Comparison of ENCODE assay signal across 17 cellular contexts in genomic region chr1:23709229-23709628, GRCh38. TPM values are rescaled to one million over a fixed set of nuclear protein-coding genes. Genes with fewer than 3 reads are reported as not detected.
DNase-seq lines count a peak whose midpoint lies in the region; ATAC-seq and TF ChIP-seq lines count a peak whose summit lies in the region.
"Had no signal": no experiment of that assay in that cellular context is flagged by ENCODE, and none has a peak within 500 bp of the region (broad histone marks: within the 10 kb centered on the region; RNA-seq: fewer than 3 reads in every experiment).

No MANE protein-coding gene starts in this region.

- no peak overlapping the region for H3K27ac ChIP-seq in endodermal cell (ENCODE audit: low read depth, low read length)

- H3K4me3 ChIP-seq in endodermal cell (ENCODE audit: low read length), result no peak overlapping the region

- H3K36me3 Mint-ChIP-seq in activated naive CD8-positive, alpha-beta T cell treated with anti-CD3 and anti-CD28 coated beads, Interleukin-2, amount 50 U/mL, for 24 hours (ENCODE audit: low read depth), result peaks cover 11% of the 10 kb centered on the region
- H3K36me3 Mint-ChIP-seq in activated naive CD8-positive, alpha-beta T cell treated with anti-CD3 and anti-CD28 coated beads for 36 hours, result peaks cover 9% of the 10 kb centered on the region
- H3K36me3 Mint-ChIP-seq in T-helper 17 cell (ENCODE audit: low read depth) (no peaks in the 10 kb centered on the region), endodermal cell (ENCODE audit: low read depth) (peaks cover 36% of the 10 kb centered on the region)
- H3K36me3 Mint-ChIP-seq in stimulated activated effector memory CD8-positive, alpha-beta T cell treated with anti-CD3 and anti-CD28 coated beads, Interleukin-12 subunit alpha, Interleukin-12 subunit beta, amount 100 ng/mL, for 72 hours, result peaks cover 12% of the 10 kb centered on the region

- peak overlapping the region; percentile 73 for H3K27ac Mint-ChIP-seq in activated naive CD8-positive, alpha-beta T cell treated with anti-CD3 and anti-CD28 coated beads, Interleukin-2, amount 50 U/mL, for 24 hours
- H3K27ac Mint-ChIP-seq in activated naive CD8-positive, alpha-beta T cell treated with anti-CD3 and anti-CD28 coated beads for 36 hours, result no peak overlapping the region
- H3K27ac Mint-ChIP-seq in T-helper 17 cell, result peak overlapping the region; percentile 75
- peak overlapping the region; percentile 29 for H3K27ac Mint-ChIP-seq in endodermal cell
- H3K27ac Mint-ChIP-seq in stimulated activated effector memory CD8-positive, alpha-beta T cell treated with anti-CD3 and anti-CD28 coated beads, Interleukin-12 subunit alpha, Interleukin-12 subunit beta, amount 100 ng/mL, for 72 hours, result peak overlapping the region; percentile 13

- peaks cover 7% of the 10 kb centered on the region for H3K4me1 Mint-ChIP-seq in activated naive CD8-positive, alpha-beta T cell treated with anti-CD3 and anti-CD28 coated beads, Interleukin-2, amount 50 U/mL, for 24 hours
- peaks cover 4% of the 10 kb centered on the region for H3K4me1 Mint-ChIP-seq in activated naive CD8-positive, alpha-beta T cell treated with anti-CD3 and anti-CD28 coated beads for 36 hours
- peaks cover 21% of the 10 kb centered on the region for H3K4me1 Mint-ChIP-seq in T-helper 17 cell
- peaks cover 8% of the 10 kb centered on the region for H3K4me1 Mint-ChIP-seq in endodermal cell
- peaks cover 19% of the 10 kb centered on the region for H3K4me1 Mint-ChIP-seq in stimulated activated effector memory CD8-positive, alpha-beta T cell treated with anti-CD3 and anti-CD28 coated beads, Interleukin-12 subunit alpha, Interleukin-12 subunit beta, amount 100 ng/mL, for 72 hours

- H3K36me3 ChIP-seq in endodermal cell (ENCODE audit: control insufficient read depth, insufficient read depth, low read length), result peaks cover 28% of the 10 kb centered on the region

- H3K9me3 Mint-ChIP-seq in activated naive CD8-positive, alpha-beta T cell treated with anti-CD3 and anti-CD28 coated beads, Interleukin-2, amount 50 U/mL, for 24 hours, result no peaks in the 10 kb centered on the region
- no peaks in the 10 kb centered on the region for H3K9me3 Mint-ChIP-seq in activated naive CD8-positive, alpha-beta T cell treated with anti-CD3 and anti-CD28 coated beads for 36 hours
- H3K9me3 Mint-ChIP-seq in endodermal cell, result no peaks in the 10 kb centered on the region
- no peaks in the 10 kb centered on the region for H3K9me3 Mint-ChIP-seq in stimulated activated effector memory CD8-positive, alpha-beta T cell treated with anti-CD3 and anti-CD28 coated beads, Interleukin-12 subunit alpha, Interleukin-12 subunit beta, amount 100 ng/mL, for 72 hours
- H3K9me3 Mint-ChIP-seq: CD4-positive, alpha-beta memory T cell had no signal

- H3K9me3 ChIP-seq in T-helper 17 cell (ENCODE audit: control insufficient read depth, low read length, poor library complexity, severe bottlenecking) (no peaks in the 10 kb centered on the region), endodermal cell (ENCODE audit: control insufficient read depth, low read length) (no peaks in the 10 kb centered on the region)

- no peaks in the 10 kb centered on the region for H3K4me1 ChIP-seq in endodermal cell (ENCODE audit: control insufficient read depth, insufficient read depth, low read length)

- ATAC-seq in activated naive CD8-positive, alpha-beta T cell treated with anti-CD3 and anti-CD28 coated beads, Interleukin-2, amount 50 U/mL, for 24 hours, result no peak
- no peak for ATAC-seq in T-helper 17 cell
- no peak for ATAC-seq in stimulated activated effector memory CD8-positive, alpha-beta T cell treated with anti-CD3 and anti-CD28 coated beads, Interleukin-12 subunit alpha, Interleukin-12 subunit beta, amount 100 ng/mL, for 72 hours
- ATAC-seq in GM21526 (IDR thresholded peaks at IDR 0.05; ENCODE audit: low FRiP score, unreplicated experiment), result no peak

- no peak for DNase-seq in activated naive CD8-positive, alpha-beta T cell treated with anti-CD3 and anti-CD28 coated beads, Interleukin-2, amount 50 U/mL, for 24 hours
- no peak for DNase-seq in activated naive CD8-positive, alpha-beta T cell treated with anti-CD3 and anti-CD28 coated beads for 36 hours
- DNase-seq in T-helper 17 cell, result no peak
- DNase-seq in endodermal cell, result no peak
- no peak for DNase-seq in stimulated activated effector memory CD8-positive, alpha-beta T cell treated with anti-CD3 and anti-CD28 coated beads, Interleukin-12 subunit alpha, Interleukin-12 subunit beta, amount 100 ng/mL, for 72 hours (ENCODE audit: low spot score in 2 of 2)
- no peak for DNase-seq in GM19238 (ENCODE audit: insufficient read length, low spot score)
- no peak for DNase-seq in GDM1 (lab: John Stamatoyannopoulos, UW)
- DNase-seq: CD4-positive, alpha-beta memory T cell; DMS53; EL; GOT3; MV-4-11; NCI-H510A; NCI-H748 treated with DMSO at 0.1 percent for 48 hours; NK-92 treated with Interleukin-12 subunit alpha and Interleukin-12 subunit beta, amount 100 ng/mL, for 24 hours; SHP77 had no signal

- WGBS in endodermal cell (ENCODE audit: insufficient coverage in 1 of 2, insufficient read length in 1 of 2), 2 experiments, result 96 to 100% methylated on average over 4 of the region's 4 CpGs

- H3K9ac ChIP-seq in endodermal cell (ENCODE audit: extremely low read depth, low read length, poor library complexity, severe bottlenecking), result no peak overlapping the region

- TF ChIP-seq CTCF in endodermal cell (conservative IDR thresholded peaks at IDR 0.05), result no peak

- no peaks in the 10 kb centered on the region for H3K27me3 Mint-ChIP-seq in activated naive CD8-positive, alpha-beta T cell treated with anti-CD3 and anti-CD28 coated beads, Interleukin-2, amount 50 U/mL, for 24 hours
- no peaks in the 10 kb centered on the region for H3K27me3 Mint-ChIP-seq in activated naive CD8-positive, alpha-beta T cell treated with anti-CD3 and anti-CD28 coated beads for 36 hours
- H3K27me3 Mint-ChIP-seq in T-helper 17 cell (no peaks in the 10 kb centered on the region), endodermal cell (ENCODE audit: insufficient read depth) (no peaks in the 10 kb centered on the region)
- H3K27me3 Mint-ChIP-seq: CD4-positive, alpha-beta memory T cell had no signal

- no peaks in the 10 kb centered on the region for H3K27me3 ChIP-seq in endodermal cell (ENCODE audit: control insufficient read depth, insufficient read depth, low read length, poor library complexity, severe bottlenecking)

- no peak overlapping the region for H3K4me3 Mint-ChIP-seq in activated naive CD8-positive, alpha-beta T cell treated with anti-CD3 and anti-CD28 coated beads, Interleukin-2, amount 50 U/mL, for 24 hours
- no peak overlapping the region for H3K4me3 Mint-ChIP-seq in activated naive CD8-positive, alpha-beta T cell treated with anti-CD3 and anti-CD28 coated beads for 36 hours
- H3K4me3 Mint-ChIP-seq in T-helper 17 cell (no peak overlapping the region), endodermal cell (no peak overlapping the region)
- no peak overlapping the region for H3K4me3 Mint-ChIP-seq in stimulated activated effector memory CD8-positive, alpha-beta T cell treated with anti-CD3 and anti-CD28 coated beads, Interleukin-12 subunit alpha, Interleukin-12 subunit beta, amount 100 ng/mL, for 72 hours
- H3K4me3 Mint-ChIP-seq: CD4-positive, alpha-beta memory T cell had no signal

RNA-seq across cellular contexts. Expression of gene RPL11, which starts 17.6 kb away (rescaled TPM):
- 1,000 to 10,000 TPM; 1,457 to 1,518 TPM for total RNA-seq in activated naive CD8-positive, alpha-beta T cell treated with anti-CD3 and anti-CD28 coated beads for 36 hours
- total RNA-seq in T-helper 17 cell (1,000 to 10,000 TPM; 1,753 to 1,861 TPM), endodermal cell (1,000 to 10,000 TPM; 1,338 to 1,473 TPM)
- polyA plus RNA-seq in endodermal cell (2013, experiment 1 of 2), result 1,683 TPM
- polyA plus RNA-seq in endodermal cell (2013, experiment 2 of 2), result 1,573 TPM

RNA-seq across cellular contexts. Expression of gene ELOA, which starts 34.0 kb away (rescaled TPM):
- total RNA-seq in activated naive CD8-positive, alpha-beta T cell treated with anti-CD3 and anti-CD28 coated beads for 36 hours, result 10 to 100 TPM; 58.5 to 60.6 TPM
- total RNA-seq in T-helper 17 cell (10 to 100 TPM; 34.7 to 39.7 TPM), endodermal cell (10 to 100 TPM; 33.3 to 42.4 TPM)
- polyA plus RNA-seq in endodermal cell (2013, experiment 1 of 2), result 28.2 TPM
- polyA plus RNA-seq in endodermal cell (2013, experiment 2 of 2), result 26.4 TPM
